ENCODE assay signal across 8 cellular contexts in genomic region chr9:96651626-96652025, GRCh38. TPM values are rescaled to one million over a fixed set of nuclear protein-coding genes. Genes with fewer than 3 reads are reported as not detected.
A peak's percentile ranks its signal among the peaks of the same experiment; 100 is the strongest.
DNase-seq lines count a peak whose midpoint lies in the region; ATAC-seq and TF ChIP-seq lines count a peak whose summit lies in the region.

No MANE protein-coding gene starts in this region.

- peaks cover 18% of the 10 kb centered on the region for H3K4me1 ChIP-seq in CD4-positive, alpha-beta memory T cell (ENCODE audit: insufficient read depth, low read length)

- H3K27me3 ChIP-seq in CD4-positive, alpha-beta memory T cell (ENCODE audit: insufficient read depth, low read length): no peaks in the 10 kb centered on the region
- no peaks in the 10 kb centered on the region for H3K27me3 ChIP-seq in kidney epithelial cell (ENCODE audit: control insufficient read depth, insufficient read depth, low read length)

- intact Hi-C loops in CD4-positive, alpha-beta memory T cell (cut with micrococcal nuclease): loop anchor here (1.0 kb wide), 1 partner anchor 324 kb away; no protein-coding TSS in a partner anchor
- intact Hi-C loops in activated T-helper 2 cell treated with anti-CD3 and anti-CD28 coated beads, Interferon-gamma antibody, Interleukin-2, Interleukin-4, amounts not matched to agents 10 μg/mL and 5 μg/mL and 100 μg/mL, durations not matched to agents 14 hours and 24 hours and 36 hours (cut with micrococcal nuclease): loop anchor here (5.0 kb wide), 2 partner anchors 209 to 324 kb away; no protein-coding TSS in a partner anchor

- H3K36me3 Mint-ChIP-seq in CD4-positive, alpha-beta memory T cell: peaks cover 19 to 32% of the 10 kb centered on the region in 2 donors
- H3K36me3 Mint-ChIP-seq in activated T-helper 2 cell treated with anti-CD3 and anti-CD28 coated beads, Interferon-gamma antibody, Interleukin-2, Interleukin-4, amounts not matched to agents 10 μg/mL and 5 μg/mL and 100 μg/mL, durations not matched to agents 14 hours and 24 hours and 36 hours (ENCODE audit: low read depth): peaks cover 10% of the 10 kb centered on the region

- H3K4me3 ChIP-seq in CD4-positive, alpha-beta memory T cell (ENCODE audit: low read length in 2 of 2): no peak overlapping the region
- no peak overlapping the region for H3K4me3 ChIP-seq in kidney epithelial cell (ENCODE audit: low read depth, low read length)

- peak in 3 of 5 donors; percentile 14 to 26 (median 19) for DNase-seq in CD4-positive, alpha-beta memory T cell
- DNase-seq in HuH-7.5 (ENCODE audit: low spot score) (peak; percentile 20), SW480 (ENCODE audit: low spot score) (peak; percentile 63), kidney epithelial cell (ENCODE audit: low read depth) (no peak)
- no peak for DNase-seq in activated T-helper 2 cell treated with anti-CD3 and anti-CD28 coated beads, Interferon-gamma antibody, Interleukin-2, Interleukin-4, amounts not matched to agents 10 μg/mL and 5 μg/mL and 100 μg/mL, durations not matched to agents 14 hours and 24 hours and 36 hours (ENCODE audit: low spot score)
- no peak for DNase-seq in stimulated activated CD4-positive, alpha-beta T cell treated with anti-CD3 and anti-CD28 coated beads, Interleukin-2, amount 100 ng/mL, for 24 hours

- POLR2A ChIA-PET in CD4-positive, alpha-beta memory T cell (lab: Charles Lee; ENCODE audit: partially characterized antibody): no interaction called here

- no peak overlapping the region for H3K27ac ChIP-seq in CD4-positive, alpha-beta memory T cell (ENCODE audit: low read depth, low read length)

- peak; percentile 38 for TF ChIP-seq CTCF in kidney epithelial cell (IDR thresholded peaks at IDR 0.05; ENCODE audit: insufficient read depth, low read length, poor library complexity, severe bottlenecking)

- peaks cover 18 to 27% (median 22%) of the 10 kb centered on the region in 4 donors for H3K4me1 Mint-ChIP-seq in CD4-positive, alpha-beta memory T cell
- H3K4me1 Mint-ChIP-seq in activated T-helper 2 cell treated with anti-CD3 and anti-CD28 coated beads, Interferon-gamma antibody, Interleukin-2, Interleukin-4, amounts not matched to agents 10 μg/mL and 5 μg/mL and 100 μg/mL, durations not matched to agents 14 hours and 24 hours and 36 hours (ENCODE audit: low read depth): peaks cover 16% of the 10 kb centered on the region

- peak overlapping the region; percentile 32 to 99 (median 88) for H3K27ac Mint-ChIP-seq in CD4-positive, alpha-beta memory T cell
- H3K27ac Mint-ChIP-seq in activated T-helper 2 cell treated with anti-CD3 and anti-CD28 coated beads, Interferon-gamma antibody, Interleukin-2, Interleukin-4, amounts not matched to agents 10 μg/mL and 5 μg/mL and 100 μg/mL, durations not matched to agents 14 hours and 24 hours and 36 hours: no peak overlapping the region

- no peak for ATAC-seq in HG03432 (IDR thresholded peaks at IDR 0.05; ENCODE audit: unreplicated experiment)
- ATAC-seq in GM19328 (IDR thresholded peaks at IDR 0.05; ENCODE audit: unreplicated experiment): no peak

- CTCF ChIA-PET in CD4-positive, alpha-beta memory T cell (lab: Charles Lee; ENCODE audit: partially characterized antibody): interaction anchor here (0.7 to 2.7 kb wide), 4 partner anchors 11 to 326 kb away, joined by 3 to 30 read pairs (median 4); no protein-coding TSS in a partner anchor

- no peaks in the 10 kb centered on the region for H3K9me3 ChIP-seq in CD4-positive, alpha-beta memory T cell (ENCODE audit: control insufficient read depth in 1 of 2, low read length in 2 of 2)

- H3K4me3 Mint-ChIP-seq in CD4-positive, alpha-beta memory T cell: peak overlapping the region in 2 of 8 donors; percentile 8 to 17
- no peak overlapping the region for H3K4me3 Mint-ChIP-seq in activated T-helper 2 cell treated with anti-CD3 and anti-CD28 coated beads, Interferon-gamma antibody, Interleukin-2, Interleukin-4, amounts not matched to agents 10 μg/mL and 5 μg/mL and 100 μg/mL, durations not matched to agents 14 hours and 24 hours and 36 hours (ENCODE audit: low read depth)

- peaks cover 0 to 2% of the 10 kb centered on the region in 2 donors for H3K27me3 Mint-ChIP-seq in CD4-positive, alpha-beta memory T cell
- H3K27me3 Mint-ChIP-seq in activated T-helper 2 cell treated with anti-CD3 and anti-CD28 coated beads, Interferon-gamma antibody, Interleukin-2, Interleukin-4, amounts not matched to agents 10 μg/mL and 5 μg/mL and 100 μg/mL, durations not matched to agents 14 hours and 24 hours and 36 hours (ENCODE audit: low read depth): peaks cover 2% of the 10 kb centered on the region

- H3K9me3 Mint-ChIP-seq in CD4-positive, alpha-beta memory T cell: no peaks in the 10 kb centered on the region
- no peaks in the 10 kb centered on the region for H3K9me3 Mint-ChIP-seq in activated T-helper 2 cell treated with anti-CD3 and anti-CD28 coated beads, Interferon-gamma antibody, Interleukin-2, Interleukin-4, amounts not matched to agents 10 μg/mL and 5 μg/mL and 100 μg/mL, durations not matched to agents 14 hours and 24 hours and 36 hours

- peaks cover 8% of the 10 kb centered on the region for H3K36me3 ChIP-seq in CD4-positive, alpha-beta memory T cell (ENCODE audit: insufficient read depth, low read length)
- H3K36me3 ChIP-seq in kidney epithelial cell (ENCODE audit: control insufficient read depth, insufficient read depth, low read length): no peaks in the 10 kb centered on the region

RNA-seq across cellular contexts. Expression of gene PRXL2C, which starts 3.5 kb away (rescaled TPM):
- total RNA-seq in CD4-positive, alpha-beta memory T cell: 10 to 100 TPM; 11.5 to 12.4 TPM
- polyA plus RNA-seq in CD4-positive, alpha-beta memory T cell: 10 to 100 TPM; 10.7 to 13.8 TPM
- 9.9 and 14.1 TPM in 2 replicates for total RNA-seq in kidney epithelial cell
- total RNA-seq in activated T-helper 2 cell treated with anti-CD3 and anti-CD28 coated beads, Interferon-gamma antibody, Interleukin-2, Interleukin-4, amounts not matched to agents 10 μg/mL and 5 μg/mL and 100 μg/mL, durations not matched to agents 14 hours and 24 hours and 36 hours: 11.1 and 13.8 TPM in 2 replicates

RNA-seq across cellular contexts. Expression of gene CDC14B, which starts 32.0 kb away (rescaled TPM):
- total RNA-seq in CD4-positive, alpha-beta memory T cell: 10 to 100 TPM; 15.8 to 17.1 TPM
- polyA plus RNA-seq in CD4-positive, alpha-beta memory T cell: 10 to 100 TPM; 10.6 to 10.7 TPM
- total RNA-seq in kidney epithelial cell: 14.2 and 25.5 TPM in 2 replicates
- 6.5 and 6.9 TPM in 2 replicates for total RNA-seq in activated T-helper 2 cell treated with anti-CD3 and anti-CD28 coated beads, Interferon-gamma antibody, Interleukin-2, Interleukin-4, amounts not matched to agents 10 μg/mL and 5 μg/mL and 100 μg/mL, durations not matched to agents 14 hours and 24 hours and 36 hours

Comparison
In these comparisons a context has a peak if more than half of its experiments do, and no peak if none do; other contexts are left out.
1. DNase-seq: peak in CD4-positive, alpha-beta memory T cell (3 of 5), HuH-7.5 (single experiment) and SW480 (single experiment); none in kidney epithelial cell (single experiment), activated T-helper 2 cell treated with anti-CD3 and anti-CD28 coated beads, Interferon-gamma antibody, Interleukin-2, Interleukin-4, amounts not matched to agents 10 μg/mL and 5 μg/mL and 100 μg/mL, durations not matched to agents 14 hours and 24 hours and 36 hours (single experiment) and stimulated activated CD4-positive, alpha-beta T cell treated with anti-CD3 and anti-CD28 coated beads, Interleukin-2, amount 100 ng/mL, for 24 hours (0 of 2).